ENCODE assay signal across 21 cellular contexts in the genomic region with DNA sequence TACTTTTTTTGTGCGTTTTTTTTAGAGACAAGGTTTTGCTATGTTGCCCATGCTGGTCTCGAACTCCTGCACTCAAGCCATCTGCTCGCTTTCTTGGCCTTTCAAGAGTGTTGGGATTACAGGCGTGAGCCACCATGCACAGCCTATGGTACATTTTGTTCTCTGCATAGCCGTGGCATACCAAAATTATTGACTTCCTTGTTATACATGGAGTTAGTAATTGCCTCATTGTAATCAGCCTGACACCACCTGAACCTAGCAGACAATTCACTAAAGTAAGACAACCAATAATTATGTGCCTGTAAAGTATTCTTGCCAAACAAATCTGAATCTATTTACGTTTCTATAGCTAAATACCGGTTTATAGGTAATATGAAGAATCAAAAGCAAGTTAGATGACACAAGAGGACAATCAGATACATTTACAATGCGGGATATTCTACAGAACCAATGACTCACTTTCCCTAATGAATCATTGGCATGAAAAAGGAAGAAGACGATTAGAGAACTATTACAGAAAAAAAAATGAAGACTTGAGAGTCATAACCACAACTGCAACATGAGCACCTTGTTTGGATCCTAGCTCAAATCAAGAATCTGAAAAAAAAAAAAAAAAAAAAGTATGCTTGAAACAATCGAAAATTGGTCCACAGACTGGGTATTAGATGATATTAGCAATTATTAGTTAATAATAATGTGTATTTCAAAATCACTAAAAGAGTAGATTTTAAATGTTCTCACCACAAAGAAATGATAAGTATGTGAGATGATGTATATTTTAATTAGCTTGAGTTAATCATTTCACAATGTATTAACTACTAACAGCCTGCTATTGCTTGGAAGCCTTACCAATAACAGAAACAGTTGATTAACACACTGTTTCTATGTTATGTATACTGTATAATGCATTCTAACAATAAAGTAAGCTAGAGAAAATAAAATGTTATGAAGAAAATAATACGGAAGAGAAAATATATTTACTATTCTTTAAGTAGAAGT. TPM values are rescaled to one million over a fixed set of nuclear protein-coding genes. Genes with fewer than 3 reads are reported as not detected.
DNase-seq lines count a peak whose midpoint lies in the region; ATAC-seq, FAIRE-seq and TF ChIP-seq lines count a peak whose summit lies in the region.
"Had no signal": no experiment of that assay in that cellular context is flagged by ENCODE, and none has a peak within 500 bp of the region (broad histone marks: within the 10 kb centered on the region; RNA-seq: fewer than 3 reads in every experiment).

No MANE protein-coding gene starts in this region.

- no peaks in the 10 kb centered on the region for H3K36me3 Mint-ChIP-seq in activated T-cell treated with anti-CD3 and anti-CD28 coated beads, Interleukin-2, amount 50 U/mL, for 4 hours (ENCODE audit: insufficient read depth)
- H3K36me3 Mint-ChIP-seq in activated T-cell treated with anti-CD3 and anti-CD28 coated beads, Interleukin-2, amount 50 U/mL, for 24 hours (ENCODE audit: low read depth): no peaks in the 10 kb centered on the region
- H3K36me3 Mint-ChIP-seq: CD4-positive, CD25-positive, alpha-beta regulatory T cell; type B pancreatic cell had no signal

- no peaks in the 10 kb centered on the region for H3K4me1 ChIP-seq in PC-3 (ENCODE audit: insufficient read depth, low read length)

- CTCF ChIA-PET in PC-3 (lab: Charles Lee): no interaction called here
- CTCF ChIA-PET in HEK293T (lab: Yijun Ruan, JAX): no interaction called here

- no peaks in the 10 kb centered on the region for H3K4me1 Mint-ChIP-seq in activated T-cell treated with anti-CD3 and anti-CD28 coated beads, Interleukin-2, amount 50 U/mL, for 4 hours (ENCODE audit: low read depth)
- H3K4me1 Mint-ChIP-seq in activated T-cell treated with anti-CD3 and anti-CD28 coated beads, Interleukin-2, amount 50 U/mL, for 24 hours (ENCODE audit: low read depth): peaks cover 6% of the 10 kb centered on the region
- H3K4me1 Mint-ChIP-seq: CD4-positive, CD25-positive, alpha-beta regulatory T cell had no signal

- H3K79me2 ChIP-seq in PC-3 (ENCODE audit: low read length): no peaks in the 10 kb centered on the region

- no peak overlapping the region for H3K4me3 ChIP-seq in PC-3 (ENCODE audit: low read length)
- H3K4me3 ChIP-seq in epithelial cell of esophagus (ENCODE audit: low read length): no peak overlapping the region

- H3K9me2 ChIP-seq in PC-3 (replicated peaks; ENCODE audit: low read length): no peaks in the 10 kb centered on the region

- intact Hi-C loops in PC-3 (cut with micrococcal nuclease) (no loop called here), Right ventricle myocardium superior (cut with DNase I) (no loop called here)

- ATAC-seq in activated T-cell treated with anti-CD3 and anti-CD28 coated beads, Interleukin-2, amount 50 U/mL, for 4 hours: peak; percentile 34 to 58
- ATAC-seq in PC-3: peak; percentile 37; the same call in 1 of the 2 replicates
- ATAC-seq in Right ventricle myocardium superior (ENCODE audit: poor library complexity): no peak
- ATAC-seq: left lobe of liver; right cardiac atrium; stimulated activated naive CD8-positive, alpha-beta T cell treated with anti-CD3 and anti-CD28 coated beads, Interleukin-15, Interleukin-2, amounts not matched to agents 100 U/mL and 50 U/mL, for 24 hours had no signal

- H3K4me2 ChIP-seq in PC-3 (ENCODE audit: low read length): no peak overlapping the region

- FAIRE-seq in urothelium cell line (lab: Jason Lieb, UNC): no peak
- FAIRE-seq: GM19239 had no signal

- BruUV-seq in PC-3 (replicated peaks; lab: Mats Ljungman, UMichigan): no TSS peak

- no peak overlapping the region for H2AFZ ChIP-seq in PC-3 (ENCODE audit: low read length)

- no peak overlapping the region for H3K9ac ChIP-seq in PC-3 (ENCODE audit: low read length)

- peaks cover 21% of the 10 kb centered on the region for H3K27me3 ChIP-seq in PC-3 (ENCODE audit: low read length)
- H3K27me3 ChIP-seq: neutrophil had no signal

- H3K4me3 Mint-ChIP-seq in activated T-cell treated with anti-CD3 and anti-CD28 coated beads, Interleukin-2, amount 50 U/mL, for 4 hours: no peak overlapping the region
- no peak overlapping the region for H3K4me3 Mint-ChIP-seq in activated T-cell treated with anti-CD3 and anti-CD28 coated beads, Interleukin-2, amount 50 U/mL, for 24 hours
- H3K4me3 Mint-ChIP-seq: CD4-positive, CD25-positive, alpha-beta regulatory T cell; type B pancreatic cell had no signal

- no peak for DNase-seq in activated T-cell treated with anti-CD3 and anti-CD28 coated beads, Interleukin-2, amount 50 U/mL, for 4 hours
- DNase-seq in activated T-cell treated with anti-CD3 and anti-CD28 coated beads, Interleukin-2, amount 50 U/mL, for 24 hours: no peak
- DNase-seq in PC-3 (peak; percentile 67), epithelial cell of esophagus (ENCODE audit: low read depth) (peak; percentile 89), urothelium cell line (ENCODE audit: low spot score) (peak; percentile 49), Right ventricle myocardium superior (no peak), HEK293T (ENCODE audit: extremely low spot score) (no peak), DMS153 (lab: John Stamatoyannopoulos, UW) (no peak)
- DNase-seq: CD4-positive, CD25-positive, alpha-beta regulatory T cell; cerebellar nuclear complex; effector CD8-positive, alpha-beta T cell; NCI-H1092 treated with DMSO at 0.1 percent for 48 hours; right cardiac atrium; stimulated activated naive CD8-positive, alpha-beta T cell treated with anti-CD3 and anti-CD28 coated beads, Interleukin-15, Interleukin-2, amounts not matched to agents 100 U/mL and 50 U/mL, for 24 hours; T-helper 1 cell; WERI-Rb-1 had no signal

- POLR2A ChIA-PET in PC-3 (lab: Charles Lee; ENCODE audit: unreplicated experiment): no interaction called here
- POLR2A ChIA-PET in HEK293T (lab: Yijun Ruan, JAX): no interaction called here

- H3F3A ChIP-seq in PC-3 (ENCODE audit: low read length, unreplicated experiment): no peaks in the 10 kb centered on the region

- H3K27me3 Mint-ChIP-seq in activated T-cell treated with anti-CD3 and anti-CD28 coated beads, Interleukin-2, amount 50 U/mL, for 4 hours (ENCODE audit: low read depth): peaks cover 13% of the 10 kb centered on the region
- peaks cover 19% of the 10 kb centered on the region for H3K27me3 Mint-ChIP-seq in activated T-cell treated with anti-CD3 and anti-CD28 coated beads, Interleukin-2, amount 50 U/mL, for 24 hours
- H3K27me3 Mint-ChIP-seq: type B pancreatic cell had no signal

- no peak overlapping the region for H3K27ac ChIP-seq in PC-3 (ENCODE audit: low read length)
- H3K27ac ChIP-seq: neutrophil, WERI-Rb-1 had no signal

- no peaks in the 10 kb centered on the region for H4K20me1 ChIP-seq in PC-3 (ENCODE audit: low read length)

- H3K27ac Mint-ChIP-seq in activated T-cell treated with anti-CD3 and anti-CD28 coated beads, Interleukin-2, amount 50 U/mL, for 24 hours: no peak overlapping the region
- H3K27ac Mint-ChIP-seq: CD4-positive, CD25-positive, alpha-beta regulatory T cell; type B pancreatic cell had no signal

- no peaks in the 10 kb centered on the region for H3K36me3 ChIP-seq in PC-3 (ENCODE audit: low read depth, low read length)
- H3K36me3 ChIP-seq: neutrophil, WERI-Rb-1 had no signal

- TF ChIP-seq CTCF in PC-3 (conservative IDR thresholded peaks at IDR 0.05; ENCODE audit: low read depth, low read length) (no peak), epithelial cell of esophagus (IDR thresholded peaks at IDR 0.05; ENCODE audit: insufficient read depth, low read depth, low read length, missing control alignments) (no peak)

- no peaks in the 10 kb centered on the region for H3K9me3 Mint-ChIP-seq in activated T-cell treated with anti-CD3 and anti-CD28 coated beads, Interleukin-2, amount 50 U/mL, for 4 hours
- H3K9me3 Mint-ChIP-seq in activated T-cell treated with anti-CD3 and anti-CD28 coated beads, Interleukin-2, amount 50 U/mL, for 24 hours: no peaks in the 10 kb centered on the region

- H3K9me3 ChIP-seq in PC-3 (ENCODE audit: low read length): no peaks in the 10 kb centered on the region
- H3K9me3 ChIP-seq: neutrophil had no signal

TF ChIP-seq in HEK293T, 16 proteins besides CTCF, POLR2A, EP300 and RAD21:
- TF ChIP-seq FOXK2 (IDR thresholded peaks at IDR 0.05) (no peak), LEF1 (IDR thresholded peaks at IDR 0.05; ENCODE audit: borderline replicate concordance) (no peak), L3MBTL2 (conservative IDR thresholded peaks at IDR 0.05) (no peak), ZNF384 (IDR thresholded peaks at IDR 0.05) (no peak), FOXA1 (IDR thresholded peaks at IDR 0.05) (no peak), HDGF (IDR thresholded peaks at IDR 0.05; ENCODE audit: borderline replicate concordance) (no peak), ARNT (IDR thresholded peaks at IDR 0.05) (no peak), BHLHE40 (IDR thresholded peaks at IDR 0.05; ENCODE audit: borderline replicate concordance) (no peak), ELF4 (IDR thresholded peaks at IDR 0.05) (no peak), SUZ12 (IDR thresholded peaks at IDR 0.05) (no peak), TARDBP (IDR thresholded peaks at IDR 0.05) (no peak), FOXM1 (IDR thresholded peaks at IDR 0.05; ENCODE audit: borderline replicate concordance) (no peak), NFRKB (IDR thresholded peaks at IDR 0.05) (no peak), CTBP1 (IDR thresholded peaks at IDR 0.05; ENCODE audit: borderline replicate concordance) (no peak)
- TF ChIP-seq, protein P1, sequence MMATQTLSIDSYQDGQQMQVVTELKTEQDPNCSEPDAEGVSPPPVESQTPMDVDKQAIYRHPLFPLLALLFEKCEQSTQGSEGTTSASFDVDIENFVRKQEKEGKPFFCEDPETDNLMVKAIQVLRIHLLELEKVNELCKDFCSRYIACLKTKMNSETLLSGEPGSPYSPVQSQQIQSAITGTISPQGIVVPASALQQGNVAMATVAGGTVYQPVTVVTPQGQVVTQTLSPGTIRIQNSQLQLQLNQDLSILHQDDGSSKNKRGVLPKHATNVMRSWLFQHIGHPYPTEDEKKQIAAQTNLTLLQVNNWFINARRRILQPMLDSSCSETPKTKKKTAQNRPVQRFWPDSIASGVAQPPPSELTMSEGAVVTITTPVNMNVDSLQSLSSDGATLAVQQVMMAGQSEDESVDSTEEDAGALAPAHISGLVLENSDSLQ (IDR thresholded peaks at IDR 0.05): no peak

RNA-seq across cellular contexts. Expression of a gene that starts 7.1 kb away (rescaled TPM):
- total RNA-seq in activated T-cell treated with anti-CD3 and anti-CD28 coated beads, Interleukin-2, amount 50 U/mL, for 4 hours: not detected
- total RNA-seq in PC-3 (2014; rRNA removed) (not detected in 2 replicates), Right ventricle myocardium superior (0.32 TPM)
- total RNA-seq: CD4-positive, CD25-positive, alpha-beta regulatory T cell; left lobe of liver; mucosa of gallbladder; right cardiac atrium had no signal

Comparison
In these comparisons a context has a peak if more than half of its experiments do, and no peak if none do; other contexts are left out.
1. DNase-seq: peak in PC-3 (single experiment), epithelial cell of esophagus (single experiment) and urothelium cell line (single experiment); none in activated T-cell treated with anti-CD3 and anti-CD28 coated beads, Interleukin-2, amount 50 U/mL, for 4 hours (single experiment), activated T-cell treated with anti-CD3 and anti-CD28 coated beads, Interleukin-2, amount 50 U/mL, for 24 hours (single experiment), Right ventricle myocardium superior (single experiment), HEK293T (single experiment) and DMS153 (single experiment).